Comparison of ENCODE assay signal across 8 cellular contexts in genomic region chr14:23727566-23728335, GRCh38.
A peak's percentile ranks its signal among the peaks of the same experiment; 100 is the strongest.
DNase-seq lines count a peak whose midpoint lies in the region; ATAC-seq and TF ChIP-seq lines count a peak whose summit lies in the region.

No MANE protein-coding gene starts in this region.

- ATAC-seq in GM23338 (peak; percentile 89), PC-3 (peak; percentile 87), psoas muscle (peak in 2 of 4 donors; percentile 49 to 90)

- CTCF ChIA-PET in PC-3 (lab: Charles Lee): interaction anchor here (0.6 to 1.5 kb wide), 4 partner anchors 62 to 205 kb away, joined by 3 to 29 read pairs (median 3); no protein-coding TSS in a partner anchor

- no peak overlapping the region for H3K9ac ChIP-seq in PC-3 (ENCODE audit: low read length)

- H3K9me3 ChIP-seq in BE2C (no peaks in the 10 kb centered on the region), PC-3 (ENCODE audit: low read length) (no peaks in the 10 kb centered on the region), psoas muscle (no peaks in the 10 kb centered on the region)

- peaks cover 16% of the 10 kb centered on the region; the same call in 1 of the 2 replicates for H3K9me2 ChIP-seq in GM23338 (ENCODE audit: insufficient read depth)
- H3K9me2 ChIP-seq in PC-3 (replicated peaks; ENCODE audit: low read length): no peaks in the 10 kb centered on the region

- no peak overlapping the region for H3K4me3 Mint-ChIP-seq in GM23338

- intact Hi-C loops in PC-3 (cut with micrococcal nuclease): loop anchor here (1.0 kb wide), 2 partner anchors 183 to 203 kb away; no protein-coding TSS in a partner anchor
- intact Hi-C loops in psoas muscle (cut with DNase I): no loop called here

- no peaks in the 10 kb centered on the region for H3K9me3 Mint-ChIP-seq in GM23338

- H3K27me3 ChIP-seq in BE2C (no peaks in the 10 kb centered on the region), GM23338 (ENCODE audit: insufficient read depth) (no peaks in the 10 kb centered on the region), PC-3 (ENCODE audit: low read length) (0 out of 2 replicates have a peak, but pooled peaks cover 7% of the 10 kb centered on the region), psoas muscle (ENCODE audit: insufficient read depth in 3 of 3, low read length in 2 of 3) (peaks cover 0 to 4% (median 0%) of the 10 kb centered on the region in 3 donors)

- H2AFZ ChIP-seq in GM23338: no peak overlapping the region
- no peak overlapping the region for H2AFZ ChIP-seq in PC-3 (ENCODE audit: low read length)

- H3K4me3 ChIP-seq in BE2C (ENCODE audit: low read depth, low read length) (no peak overlapping the region), GM23338 (no peak overlapping the region), PC-3 (ENCODE audit: low read length) (no peak overlapping the region), fibroblast of mammary gland (ENCODE audit: control insufficient read depth, low read depth, low read length) (no peak overlapping the region), psoas muscle (no peak overlapping the region)

- WGBS in psoas muscle, 3 donors: 87% methylated on average over 5 of the region's 5 CpGs

- no peaks in the 10 kb centered on the region; the same call in 2 of the 3 replicates for H3K36me3 Mint-ChIP-seq in GM23338 (ENCODE audit: low read depth)

- no peaks in the 10 kb centered on the region for H3K4me1 ChIP-seq in BE2C
- H3K4me1 ChIP-seq in GM23338 (ENCODE audit: insufficient read depth): no peaks in the 10 kb centered on the region
- H3K4me1 ChIP-seq in PC-3 (ENCODE audit: insufficient read depth, low read length): no peaks in the 10 kb centered on the region; the same call in 1 of the 2 replicates
- H3K4me1 ChIP-seq in psoas muscle: no peaks in the 10 kb centered on the region

- DNase-seq in BE2C (no peak), GM23338 (ENCODE audit: low spot score) (peak; percentile 80), PC-3 (peak; percentile 77), fibroblast of mammary gland (ENCODE audit: low read depth) (peak; percentile 43), psoas muscle (no peak), NCI-H2107 (lab: John Stamatoyannopoulos, UW) (no peak), NCI-H2029 (lab: John Stamatoyannopoulos, UW) (no peak)
- DNase-seq in activated CD4-positive, alpha-beta T cell treated with anti-CD3 and anti-CD28 coated beads, Interleukin-2, amount 50 U/mL, for 1 hour: no peak

- POLR2A ChIA-PET in PC-3 (lab: Charles Lee; ENCODE audit: unreplicated experiment): no interaction called here

- H3K4me2 ChIP-seq in GM23338: no peak overlapping the region
- no peak overlapping the region for H3K4me2 ChIP-seq in PC-3 (ENCODE audit: low read length)

- H3K4me1 Mint-ChIP-seq in GM23338: no peaks in the 10 kb centered on the region

- no peak overlapping the region for H3K27ac ChIP-seq in GM23338 (ENCODE audit: low read depth)
- no peak overlapping the region for H3K27ac ChIP-seq in PC-3 (ENCODE audit: low read length)
- H3K27ac ChIP-seq in psoas muscle: no peak overlapping the region

- BruUV-seq in PC-3 (replicated peaks; lab: Mats Ljungman, UMichigan): no TSS peak

- H4K20me1 ChIP-seq in GM23338 (replicated peaks; ENCODE audit: insufficient read depth) (no peaks in the 10 kb centered on the region), PC-3 (ENCODE audit: low read length) (no peaks in the 10 kb centered on the region)

- H3K27ac Mint-ChIP-seq in GM23338: no peak overlapping the region

- H3K79me2 ChIP-seq in GM23338 (replicated peaks; ENCODE audit: insufficient read depth): no peaks in the 10 kb centered on the region
- no peaks in the 10 kb centered on the region for H3K79me2 ChIP-seq in PC-3 (ENCODE audit: low read length)

- peak; percentile 37 for TF ChIP-seq CTCF in BE2C (IDR thresholded peaks at IDR 0.05; ENCODE audit: low read depth, low read length)
- peak; percentile 56 to 57 for TF ChIP-seq CTCF in GM23338 (conservative IDR thresholded peaks at IDR 0.05; ENCODE audit: low read depth in 2 of 2)
- peak; percentile 72 for TF ChIP-seq CTCF in PC-3 (conservative IDR thresholded peaks at IDR 0.05; ENCODE audit: low read depth, low read length)
- peak; percentile 34 for TF ChIP-seq CTCF in fibroblast of mammary gland (conservative IDR thresholded peaks at IDR 0.05; ENCODE audit: control insufficient read depth, insufficient read depth, low read depth, low read length)
- peak; percentile 24 for TF ChIP-seq CTCF in psoas muscle (IDR thresholded peaks at IDR 0.05)

- H3K27me3 Mint-ChIP-seq in GM23338 (ENCODE audit: insufficient read depth, low read depth, poor library complexity): peaks cover 7% of the 10 kb centered on the region

- H3K36me3 ChIP-seq in BE2C: no peaks in the 10 kb centered on the region
- no peaks in the 10 kb centered on the region for H3K36me3 ChIP-seq in GM23338 (ENCODE audit: insufficient read depth)
- H3K36me3 ChIP-seq in PC-3 (ENCODE audit: low read depth, low read length): no peaks in the 10 kb centered on the region
- no peaks in the 10 kb centered on the region for H3K36me3 ChIP-seq in psoas muscle (ENCODE audit: insufficient read depth in 1 of 2, low read depth in 1 of 2)

- no peaks in the 10 kb centered on the region for H3F3A ChIP-seq in GM23338 (replicated peaks; ENCODE audit: low read depth)
- no peaks in the 10 kb centered on the region for H3F3A ChIP-seq in PC-3 (ENCODE audit: low read length, unreplicated experiment)

TF ChIP-seq in GM23338, 12 proteins besides CTCF, POLR2A, EP300 and RAD21:
- TF ChIP-seq ZNF462 (CRISPR knock-in tag; IDR thresholded peaks at IDR 0.05): 0 out of 2 replicates have a peak, but pooled peaks have one; percentile 11
- no peak for TF ChIP-seq EZH2 (IDR thresholded peaks at IDR 0.05; ENCODE audit: low read depth, unreplicated experiment)
- TF ChIP-seq CREB1 (CRISPR knock-in tag; IDR thresholded peaks at IDR 0.05; ENCODE audit: low read depth): 0 out of 2 replicates have a peak, but pooled peaks have one; percentile 19
TF ChIP-seq in GM23338: peak in this region for 2.

Comparison
In these comparisons a context has a peak if more than half of its experiments do, and no peak if none do; other contexts are left out.
1. DNase-seq: peak in GM23338 (single experiment), PC-3 (single experiment) and fibroblast of mammary gland (single experiment); none in BE2C (single experiment), psoas muscle (0 of 2), NCI-H2107 (single experiment), activated CD4-positive, alpha-beta T cell treated with anti-CD3 and anti-CD28 coated beads, Interleukin-2, amount 50 U/mL, for 1 hour (single experiment) and NCI-H2029 (single experiment).
2. Peak in every context shown above with its lines, with median percentiles within 50 percentile points of each other: CTCF ChIP-seq.